Comparison of ENCODE assay signal across 11 cellular contexts in genomic region chr5:91126448-91126847, GRCh38.
DNase-seq lines count a peak whose midpoint lies in the region; ATAC-seq and TF ChIP-seq lines count a peak whose summit lies in the region.
"Had no signal": no experiment of that assay in that cellular context is flagged by ENCODE, and none has a peak within 500 bp of the region (broad histone marks: within the 10 kb centered on the region; RNA-seq: fewer than 3 reads in every experiment).

No MANE protein-coding gene starts in this region.

- H3K27ac ChIP-seq in mammary epithelial cell (ENCODE audit: insufficient read depth, low read depth, low read length) = no peak overlapping the region
- H3K27ac ChIP-seq in esophagus squamous epithelium = peak overlapping the region; percentile 19 to 78 (median 58)
- peak overlapping the region; percentile 71 for H3K27ac ChIP-seq in vagina

- 50% methylated on average over 1 of the region's 1 CpG for WGBS in mammary epithelial cell (ENCODE audit: low coverage, missing lambda C conversion rate)
- WGBS in esophagus squamous epithelium, 2 donors = 15 to 17% methylated on average over 1 of the region's 1 CpG

- H3K4me1 ChIP-seq in mammary epithelial cell (ENCODE audit: insufficient read depth, low read length) (peaks cover under 1% of the 10 kb centered on the region), esophagus squamous epithelium (peaks cover 17 to 63% (median 38%) of the 10 kb centered on the region in 3 donors), vagina (peaks cover 61% of the 10 kb centered on the region)

- H3K4me2 ChIP-seq in mammary epithelial cell (ENCODE audit: insufficient read depth, low read depth, low read length) = no peak overlapping the region

- in situ Hi-C loops in mammary epithelial cell (cut with MboI; ENCODE audit: low sequenced_read_pairs in 2 of 2) = no loop called here

- no peaks in the 10 kb centered on the region for H3K9me3 Mint-ChIP-seq in MCF 10A (ENCODE audit: unreplicated experiment)
- no peaks in the 10 kb centered on the region for H3K9me3 Mint-ChIP-seq in nephron

- H3K9me3 ChIP-seq in mammary epithelial cell (replicated peaks; ENCODE audit: insufficient read depth, low read length) (no peaks in the 10 kb centered on the region), esophagus squamous epithelium (no peaks in the 10 kb centered on the region), vagina (no peaks in the 10 kb centered on the region)

- H3K4me3 Mint-ChIP-seq in MCF 10A (ENCODE audit: unreplicated experiment) (no peak overlapping the region), nephron (peak overlapping the region in 1 of 3 experiments; percentile 17)

- BruUV-seq in MCF 10A (replicated peaks; lab: Mats Ljungman, UMichigan) (no TSS peak), mammary epithelial cell (replicated peaks; lab: Mats Ljungman, UMichigan) (no TSS peak)

- H3K9ac ChIP-seq in mammary epithelial cell (ENCODE audit: insufficient read depth, low read length) = no peak overlapping the region

- CTCF ChIA-PET in MCF 10A (lab: Yijun Ruan, JAX) (interaction anchor here (0.8 to 1.5 kb wide), 3 partner anchors 11 to 194 kb away, joined by 3 read pairs; no protein-coding TSS in a partner anchor), mammary epithelial cell (lab: Charles Lee; ENCODE audit: low non-redundant PET) (no interaction called here)

- no peaks in the 10 kb centered on the region for H3K79me2 ChIP-seq in mammary epithelial cell (ENCODE audit: insufficient read depth, low read length)

- H3K4me1 Mint-ChIP-seq in MCF 10A (ENCODE audit: insufficient read depth, unreplicated experiment) (peaks cover 22% of the 10 kb centered on the region), nephron (peaks cover 48% of the 10 kb centered on the region)

- H3K36me3 Mint-ChIP-seq in MCF 10A (ENCODE audit: insufficient read depth, unreplicated experiment) (no peaks in the 10 kb centered on the region), nephron (ENCODE audit: low read depth) (no peaks in the 10 kb centered on the region)

- H3K27me3 Mint-ChIP-seq in MCF 10A (ENCODE audit: insufficient read depth, unreplicated experiment) = no peaks in the 10 kb centered on the region
- no peaks in the 10 kb centered on the region for H3K27me3 Mint-ChIP-seq in nephron (ENCODE audit: low read depth)

- peak; percentile 59 for DNase-seq in MCF 10A (ENCODE audit: unreplicated experiment)
- DNase-seq in mammary epithelial cell = no peak
- no peak for DNase-seq in esophagus squamous epithelium (lab: John Stamatoyannopoulos, UW)
- DNase-seq in vagina (ENCODE audit: extremely low spot score in 2 of 2) = no peak
- DNase-seq in NCI-H1694 treated with DMSO at 0.1 percent for 48 hours (lab: John Stamatoyannopoulos, UW) = no peak
- no peak for DNase-seq in NCI-H2196 treated with DMSO at 0.1 percent for 48 hours (lab: John Stamatoyannopoulos, UW; ENCODE audit: unreplicated experiment)
- DNase-seq: activated CD4-positive, alpha-beta T cell treated with anti-CD3 and anti-CD28 coated beads, Interleukin-2, amount 50 U/mL, for 1 hour; NCI-H1436 treated with DMSO at 0.1 percent for 48 hours had no signal

- TF ChIP-seq CTCF in MCF 10A (IDR thresholded peaks at IDR 0.05; ENCODE audit: unreplicated experiment) (no peak), mammary epithelial cell (conservative IDR thresholded peaks at IDR 0.05 in 1 of 2, IDR thresholded peaks at IDR 0.05 in 1 of 2; ENCODE audit: extremely low read depth in 1 of 2, insufficient read depth in 1 of 2, low read depth in 1 of 2, low read length in 2 of 2) (no peak), esophagus squamous epithelium (IDR thresholded peaks at IDR 0.05) (no peak), nephron (IDR thresholded peaks at IDR 0.05; ENCODE audit: unreplicated experiment in 3 of 3) (no peak), vagina (IDR thresholded peaks at IDR 0.05) (no peak)

- no peak overlapping the region for H3K27ac Mint-ChIP-seq in MCF 10A (ENCODE audit: low read depth, unreplicated experiment)
- H3K27ac Mint-ChIP-seq in nephron = peak overlapping the region in 2 of 3 experiments; percentile 18 to 22

- dilution Hi-C loops in mammary epithelial cell (cut with HindIII; ENCODE audit: low sequenced_read_pairs) = no loop called here

- TF ChIP-seq POLR2A in esophagus squamous epithelium (IDR thresholded peaks at IDR 0.05) = no peak
- no peak for TF ChIP-seq POLR2A in vagina (IDR thresholded peaks at IDR 0.05)

- no peaks in the 10 kb centered on the region for H3K36me3 ChIP-seq in mammary epithelial cell (ENCODE audit: insufficient read depth, low read length)
- H3K36me3 ChIP-seq in esophagus squamous epithelium = no peaks in the 10 kb centered on the region
- no peaks in the 10 kb centered on the region for H3K36me3 ChIP-seq in vagina

- POLR2A ChIA-PET in MCF 10A (lab: Yijun Ruan, JAX) = interaction anchor here (0.7 to 1.3 kb wide), 2 partner anchors 11 to 55 kb away, joined by 3 read pairs; no protein-coding TSS in a partner anchor

- intact Hi-C loops in MCF 10A (cut with micrococcal nuclease) = no loop called here
- intact Hi-C loops in mammary epithelial cell (cut with micrococcal nuclease) = loop anchor here (5.0 kb wide), 1 partner anchor 36 kb away; no protein-coding TSS in a partner anchor
- intact Hi-C loops in esophagus squamous epithelium (cut with DNase I) = no loop called here
- intact Hi-C loops in vagina (cut with DNase I) = no loop called here

- no peak for ATAC-seq in HG02885 (IDR thresholded peaks at IDR 0.05; ENCODE audit: poor library complexity, unreplicated experiment)
- ATAC-seq: Panc1 had no signal

- H3K4me3 ChIP-seq in mammary epithelial cell (replicated peaks in 1 of 3; ENCODE audit: insufficient read depth in 1 of 3, low read depth in 2 of 3, low read length in 3 of 3) = no peak overlapping the region
- no peak overlapping the region for H3K4me3 ChIP-seq in esophagus squamous epithelium
- no peak overlapping the region for H3K4me3 ChIP-seq in vagina

- H4K20me1 ChIP-seq in mammary epithelial cell (ENCODE audit: insufficient read depth, low read length) = no peaks in the 10 kb centered on the region

- H3K27me3 ChIP-seq in mammary epithelial cell (ENCODE audit: insufficient read depth, low read length) = no peaks in the 10 kb centered on the region
- no peaks in the 10 kb centered on the region for H3K27me3 ChIP-seq in esophagus squamous epithelium
- no peaks in the 10 kb centered on the region for H3K27me3 ChIP-seq in vagina

- H2AFZ ChIP-seq in mammary epithelial cell (ENCODE audit: low read depth, low read length) = no peak overlapping the region
